Comparison of ENCODE assay signal across 8 cellular contexts in the genomic region with DNA sequence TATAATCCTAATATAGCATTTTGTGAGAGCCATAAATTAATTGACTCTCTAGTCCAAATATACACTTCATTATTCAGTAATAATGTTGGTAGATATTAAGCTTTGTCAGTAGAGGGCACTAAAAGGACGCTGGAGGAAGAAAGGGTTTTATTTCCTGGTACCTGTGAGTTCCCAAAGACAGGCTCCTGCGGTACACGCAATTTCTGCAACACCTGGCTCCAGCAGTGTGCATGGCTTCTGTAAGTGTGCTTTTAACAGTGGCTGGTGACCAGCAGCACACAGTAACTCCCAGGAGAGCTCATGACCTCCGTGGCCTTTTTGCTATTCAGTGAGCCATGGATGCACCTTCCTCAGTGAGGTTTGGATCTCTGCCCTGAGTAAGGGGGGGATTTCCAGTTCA.
DNase-seq lines count a peak whose midpoint lies in the region; FAIRE-seq and TF ChIP-seq lines count a peak whose summit lies in the region.

No MANE protein-coding gene starts in this region.

- H3K36me3 Mint-ChIP-seq in HFFc6 (ENCODE audit: low read depth) = no peaks in the 10 kb centered on the region
- no peaks in the 10 kb centered on the region for H3K36me3 Mint-ChIP-seq in astrocyte (ENCODE audit: low read depth, unreplicated experiment)

- no peaks in the 10 kb centered on the region for H3K4me1 ChIP-seq in astrocyte (ENCODE audit: insufficient read depth, low read length)

- peaks cover 9% of the 10 kb centered on the region for H3K27me3 ChIP-seq in astrocyte (ENCODE audit: insufficient read depth, low read length)

- DNase-seq in A172 (ENCODE audit: low spot score) (peak; percentile 34), HFFc6 (no peak), M059J (ENCODE audit: low read depth) (peak; percentile 15), astrocyte (ENCODE audit: low read depth) (no peak), lung microvascular endothelial cell (ENCODE audit: low read depth in 2 of 2) (peak; percentile 1 to 25), foreskin melanocyte (no peak)
- no peak for DNase-seq in activated CD4-positive, alpha-beta T cell treated with anti-CD3 and anti-CD28 coated beads for 4 hours

- peak; percentile 30; the same call in 1 of the 2 replicates for TF ChIP-seq CTCF in GM12874 (IDR thresholded peaks at IDR 0.05; ENCODE audit: insufficient read depth, low read depth, low read length)
- peak; percentile 59 for TF ChIP-seq CTCF in HFFc6 (IDR thresholded peaks at IDR 0.05)
- TF ChIP-seq CTCF in astrocyte (IDR thresholded peaks at IDR 0.05; ENCODE audit: insufficient read depth, low read depth, low read length) = peak; percentile 47

- no peak overlapping the region for H2AFZ ChIP-seq in astrocyte (ENCODE audit: low read depth, low read length)

- peak overlapping the region; percentile 39 for H3K4me2 ChIP-seq in astrocyte (ENCODE audit: low read length)

- H3K27me3 Mint-ChIP-seq in HFFc6 (ENCODE audit: insufficient read depth) (no peaks in the 10 kb centered on the region), astrocyte (ENCODE audit: low read depth, unreplicated experiment) (no peaks in the 10 kb centered on the region)

- H3K27ac ChIP-seq in astrocyte (ENCODE audit: low read depth, low read length) = no peak overlapping the region

- no peak overlapping the region for H3K4me3 Mint-ChIP-seq in HFFc6
- no peak overlapping the region for H3K4me3 Mint-ChIP-seq in astrocyte (ENCODE audit: unreplicated experiment)

- H3K4me1 Mint-ChIP-seq in HFFc6 (ENCODE audit: low read depth) (no peaks in the 10 kb centered on the region), astrocyte (ENCODE audit: low read depth, unreplicated experiment) (peaks cover under 1% of the 10 kb centered on the region)

- H3K9ac ChIP-seq in astrocyte (ENCODE audit: low read length) = no peak overlapping the region

- H3K9me3 Mint-ChIP-seq in HFFc6 (peaks cover 4% of the 10 kb centered on the region; the same call in 1 of the 2 replicates), astrocyte (ENCODE audit: unreplicated experiment) (no peaks in the 10 kb centered on the region)

- H4K20me1 ChIP-seq in astrocyte (ENCODE audit: insufficient read depth, low read length) = no peaks in the 10 kb centered on the region

- no peak overlapping the region for H3K27ac Mint-ChIP-seq in HFFc6
- no peak overlapping the region for H3K27ac Mint-ChIP-seq in astrocyte (ENCODE audit: unreplicated experiment)

- H3K79me2 ChIP-seq in astrocyte (ENCODE audit: insufficient read depth, low read length) = no peaks in the 10 kb centered on the region

- no peak for FAIRE-seq in astrocyte (lab: Jason Lieb, UNC)

- no peaks in the 10 kb centered on the region for H3K36me3 ChIP-seq in astrocyte (ENCODE audit: insufficient read depth, low read length)

- H3K4me3 ChIP-seq in astrocyte (ENCODE audit: insufficient read depth, low read depth, low read length) = no peak overlapping the region

- H3K9me3 ChIP-seq in astrocyte (ENCODE audit: insufficient read depth, low read depth, low read length) = no peaks in the 10 kb centered on the region

Comparison
In these comparisons a context has a peak if more than half of its experiments do, and no peak if none do; other contexts are left out.
1. DNase-seq: peak in A172 (single experiment), M059J (single experiment) and lung microvascular endothelial cell (2 of 2); none in HFFc6 (single experiment), astrocyte (single experiment), foreskin melanocyte (single experiment) and activated CD4-positive, alpha-beta T cell treated with anti-CD3 and anti-CD28 coated beads for 4 hours (0 of 2).
2. Peak in every context shown above with its lines, with median percentiles within 50 percentile points of each other: CTCF ChIP-seq.